In the genomic region with DNA sequence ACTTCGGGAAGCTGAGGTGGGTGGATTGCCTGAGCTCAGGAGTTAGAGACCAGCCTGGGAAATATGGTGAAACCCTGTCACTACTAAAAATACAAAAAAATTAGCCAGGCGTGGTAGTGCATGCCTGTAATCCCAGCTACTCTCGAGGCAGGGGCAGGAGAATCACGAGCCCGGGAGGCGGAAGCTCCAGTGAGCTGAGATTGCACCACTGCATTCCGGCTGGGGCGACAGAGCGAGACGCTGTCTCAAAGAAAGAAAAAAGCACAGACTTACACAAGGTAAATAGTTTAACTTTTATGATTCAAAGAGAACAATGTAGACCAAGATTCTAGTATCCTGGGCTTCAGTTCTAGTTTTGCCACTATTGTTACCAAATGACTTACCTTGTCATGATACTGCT, we compare ENCODE assay signal across 19 cellular contexts. TPM values are rescaled to one million over a fixed set of nuclear protein-coding genes. Genes with fewer than 3 reads are reported as not detected.
"Had no signal": no experiment of that assay in that cellular context is flagged by ENCODE, and none has a peak within 500 bp of the region (broad histone marks: within the 10 kb centered on the region; RNA-seq: fewer than 3 reads in every experiment).

No MANE protein-coding gene starts in this region.

- H2AFZ ChIP-seq: parathyroid adenoma had no signal

- H3K27me3 ChIP-seq: brain microvascular endothelial cell, dorsolateral prefrontal cortex had no signal

- H3K27ac ChIP-seq: brain microvascular endothelial cell, dorsolateral prefrontal cortex, epithelial cell of prostate, parathyroid adenoma had no signal

- DNase-seq: activated B cell treated with CpG ODN at 0.5 μM for 24 hours; activated CD4-positive, alpha-beta memory T cell treated with anti-CD3 and anti-CD28 coated beads, Interleukin-2, amount 10 ng/mL, durations not matched to agents 7 days and 5 days; activated CD4-positive, alpha-beta T cell treated with anti-CD3 and anti-CD28 coated beads for 4 hours; activated CD8-positive, alpha-beta memory T cell treated with anti-CD3 and anti-CD28 coated beads, Interleukin-2, amount 10 ng/mL, durations not matched to agents 7 days and 5 days; activated naive CD4-positive, alpha-beta T cell; activated naive CD8-positive, alpha-beta T cell treated with anti-CD3 and anti-CD28 coated beads, Interleukin-2, amount 10 ng/mL, durations not matched to agents 7 days and 5 days; aorta; brain microvascular endothelial cell; central memory CD4-positive, alpha-beta T cell; dorsolateral prefrontal cortex; head of caudate nucleus; left cardiac atrium; retina; stimulated activated CD4-positive, alpha-beta T cell treated with anti-CD3 and anti-CD28 coated beads, Interleukin-1b, Interleukin-23, amount 100 ng/mL, for 48 hours; stimulated activated CD8-positive, alpha-beta memory T cell treated with anti-CD3 and anti-CD28 coated beads, Interleukin-4, amount 100 ng/mL, for 48 hours; stimulated activated naive CD4-positive, alpha-beta T cell had no signal

- H3K4me3 ChIP-seq: dorsolateral prefrontal cortex, lung had no signal

- H3K9ac ChIP-seq: parathyroid adenoma had no signal

RNA-seq across cellular contexts. Expression of gene NCKAP1, which starts 37.4 kb away (rescaled TPM):
- total RNA-seq: activated B cell treated with CpG ODN at 0.5 μM for 24 hours had no signal
